23 cellular contexts compared by ENCODE assay signal in the genomic region with DNA sequence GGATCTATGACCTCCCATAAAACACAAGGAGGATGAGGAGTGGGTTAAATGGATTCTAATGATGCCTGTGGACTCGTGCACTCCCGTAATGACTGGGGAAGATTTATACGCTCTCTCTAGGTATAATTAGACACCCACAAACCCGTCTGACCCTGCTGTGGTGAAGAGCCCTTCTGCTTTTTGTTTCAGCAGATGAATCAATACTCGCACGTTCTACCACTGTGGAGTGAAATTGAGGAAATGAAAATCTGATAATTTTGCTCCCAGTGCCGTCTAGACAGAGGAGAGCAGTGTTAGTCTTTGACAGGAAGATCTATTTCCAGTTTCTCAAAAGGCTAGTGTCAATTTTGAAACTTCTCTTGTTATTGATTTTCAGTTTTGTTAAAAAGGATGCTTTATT.
DNase-seq lines count a peak whose midpoint lies in the region; ATAC-seq and TF ChIP-seq lines count a peak whose summit lies in the region.
"Had no signal": no experiment of that assay in that cellular context is flagged by ENCODE, and none has a peak within 500 bp of the region (broad histone marks: within the 10 kb centered on the region; RNA-seq: fewer than 3 reads in every experiment).

No MANE protein-coding gene starts in this region.

- no peak overlapping the region for H3K4me3 ChIP-seq in NB4 (ENCODE audit: low read depth, low read length)
- H3K4me3 ChIP-seq: dorsolateral prefrontal cortex, GM23338, right atrium auricular region, SJCRH30, spleen had no signal

- H3K9me3 Mint-ChIP-seq in activated CD4-positive, alpha-beta memory T cell treated with anti-CD3 and anti-CD28 coated beads, Interleukin-2, amount 10 ng/mL, durations not matched to agents 7 days and 5 days, result no peaks in the 10 kb centered on the region
- H3K9me3 Mint-ChIP-seq: activated CD4-positive, alpha-beta T cell treated with anti-CD3 and anti-CD28 coated beads, Interleukin-2, amount 10 ng/mL, durations not matched to agents 24 days and 14 days; activated naive CD4-positive, alpha-beta T cell treated with anti-CD3 and anti-CD28 coated beads, Interleukin-2, amount 50 U/mL, for 24 hours; type B pancreatic cell had no signal

- no peak overlapping the region for H3K27ac Mint-ChIP-seq in activated CD4-positive, alpha-beta memory T cell treated with anti-CD3 and anti-CD28 coated beads, Interleukin-2, amount 10 ng/mL, durations not matched to agents 7 days and 5 days
- H3K27ac Mint-ChIP-seq: activated CD4-positive, alpha-beta T cell treated with anti-CD3 and anti-CD28 coated beads, Interleukin-2, amount 10 ng/mL, durations not matched to agents 24 days and 14 days; activated CD8-positive, alpha-beta memory T cell treated with anti-CD3 and anti-CD28 coated beads, Interleukin-2, amount 10 ng/mL, durations not matched to agents 7 days and 5 days; activated naive CD4-positive, alpha-beta T cell treated with anti-CD3 and anti-CD28 coated beads, Interleukin-2, amount 50 U/mL, for 24 hours; GM23338; IgD-negative memory B cell; naive thymus-derived CD4-positive, alpha-beta T cell; type B pancreatic cell had no signal

- TF ChIP-seq POLR2A in NB4 (IDR thresholded peaks at IDR 0.05; ENCODE audit: extremely low read depth, insufficient read length), result no peak

- no peak for TF ChIP-seq CTCF in NB4 (IDR thresholded peaks at IDR 0.05; ENCODE audit: low read depth, low read length)

- no peak overlapping the region for H3K4me3 Mint-ChIP-seq in activated CD4-positive, alpha-beta memory T cell treated with anti-CD3 and anti-CD28 coated beads, Interleukin-2, amount 10 ng/mL, durations not matched to agents 7 days and 5 days
- H3K4me3 Mint-ChIP-seq: activated CD4-positive, alpha-beta T cell treated with anti-CD3 and anti-CD28 coated beads, Interleukin-2, amount 10 ng/mL, durations not matched to agents 24 days and 14 days; activated CD8-positive, alpha-beta memory T cell treated with anti-CD3 and anti-CD28 coated beads, Interleukin-2, amount 10 ng/mL, durations not matched to agents 7 days and 5 days; activated naive CD4-positive, alpha-beta T cell treated with anti-CD3 and anti-CD28 coated beads, Interleukin-2, amount 50 U/mL, for 24 hours; GM23338; IgD-negative memory B cell; naive thymus-derived CD4-positive, alpha-beta T cell; type B pancreatic cell had no signal

- H3K27me3 Mint-ChIP-seq in activated CD4-positive, alpha-beta memory T cell treated with anti-CD3 and anti-CD28 coated beads, Interleukin-2, amount 10 ng/mL, durations not matched to agents 7 days and 5 days, result no peaks in the 10 kb centered on the region
- H3K27me3 Mint-ChIP-seq: activated CD4-positive, alpha-beta T cell treated with anti-CD3 and anti-CD28 coated beads, Interleukin-2, amount 10 ng/mL, durations not matched to agents 24 days and 14 days; activated CD8-positive, alpha-beta memory T cell treated with anti-CD3 and anti-CD28 coated beads, Interleukin-2, amount 10 ng/mL, durations not matched to agents 7 days and 5 days; activated naive CD4-positive, alpha-beta T cell treated with anti-CD3 and anti-CD28 coated beads, Interleukin-2, amount 50 U/mL, for 24 hours; IgD-negative memory B cell; type B pancreatic cell had no signal

- no peaks in the 10 kb centered on the region for H3K36me3 Mint-ChIP-seq in activated CD4-positive, alpha-beta memory T cell treated with anti-CD3 and anti-CD28 coated beads, Interleukin-2, amount 10 ng/mL, durations not matched to agents 7 days and 5 days (ENCODE audit: low read depth)
- H3K36me3 Mint-ChIP-seq: activated CD8-positive, alpha-beta memory T cell treated with anti-CD3 and anti-CD28 coated beads, Interleukin-2, amount 10 ng/mL, durations not matched to agents 7 days and 5 days; activated naive CD4-positive, alpha-beta T cell treated with anti-CD3 and anti-CD28 coated beads, Interleukin-2, amount 50 U/mL, for 24 hours; IgD-negative memory B cell; naive thymus-derived CD4-positive, alpha-beta T cell; type B pancreatic cell had no signal

- no peaks in the 10 kb centered on the region for H3K4me1 Mint-ChIP-seq in activated CD4-positive, alpha-beta memory T cell treated with anti-CD3 and anti-CD28 coated beads, Interleukin-2, amount 10 ng/mL, durations not matched to agents 7 days and 5 days
- H3K4me1 Mint-ChIP-seq: activated CD4-positive, alpha-beta T cell treated with anti-CD3 and anti-CD28 coated beads, Interleukin-2, amount 10 ng/mL, durations not matched to agents 24 days and 14 days; activated CD8-positive, alpha-beta memory T cell treated with anti-CD3 and anti-CD28 coated beads, Interleukin-2, amount 10 ng/mL, durations not matched to agents 7 days and 5 days; activated naive CD4-positive, alpha-beta T cell treated with anti-CD3 and anti-CD28 coated beads, Interleukin-2, amount 50 U/mL, for 24 hours; GM23338; IgD-negative memory B cell; naive thymus-derived CD4-positive, alpha-beta T cell had no signal

- peak; percentile 12 for DNase-seq in NB4 (ENCODE audit: low read depth)
- DNase-seq in NOMO-1 treated with dmso at 0.1 percent for 144 hours (lab: John Stamatoyannopoulos, UW; ENCODE audit: unreplicated experiment), result peak; percentile 94
- DNase-seq in midbrain (lab: John Stamatoyannopoulos, UW), result peak; percentile 21
- DNase-seq in cerebellar nuclear complex (lab: John Stamatoyannopoulos, UW), result no peak
- no peak for DNase-seq in occipital lobe (lab: John Stamatoyannopoulos, UW)
- DNase-seq in activated CD4-positive, alpha-beta memory T cell treated with anti-CD3 and anti-CD28 coated beads, Interleukin-2, amount 10 ng/mL, durations not matched to agents 7 days and 5 days, result no peak
- DNase-seq: activated CD4-positive, alpha-beta T cell treated with anti-CD3 and anti-CD28 coated beads, Interleukin-2, amount 10 ng/mL, durations not matched to agents 24 days and 14 days; activated CD8-positive, alpha-beta memory T cell treated with anti-CD3 and anti-CD28 coated beads, Interleukin-2, amount 10 ng/mL, durations not matched to agents 7 days and 5 days; central memory CD4-positive, alpha-beta T cell; DND-41; dorsolateral prefrontal cortex; glutamatergic neuron; naive thymus-derived CD4-positive, alpha-beta T cell; NCI-H2107; SJCRH30; spleen had no signal

- ATAC-seq in HG02885 (IDR thresholded peaks at IDR 0.05; ENCODE audit: poor library complexity, unreplicated experiment) (peak; percentile 36), HG02642 (IDR thresholded peaks at IDR 0.05; ENCODE audit: poor library complexity, unreplicated experiment) (no peak)
- ATAC-seq: activated CD8-positive, alpha-beta memory T cell treated with anti-CD3 and anti-CD28 coated beads, Interleukin-2, amount 10 ng/mL, durations not matched to agents 7 days and 5 days; GM23338; naive thymus-derived CD4-positive, alpha-beta T cell had no signal

- POLR2A ChIA-PET in activated CD4-positive, alpha-beta memory T cell treated with anti-CD3 and anti-CD28 coated beads, Interleukin-2, amount 10 ng/mL, durations not matched to agents 7 days and 5 days (lab: Charles Lee), result no interaction called here

- CTCF ChIA-PET in activated CD4-positive, alpha-beta memory T cell treated with anti-CD3 and anti-CD28 coated beads, Interleukin-2, amount 10 ng/mL, durations not matched to agents 7 days and 5 days (lab: Charles Lee), result no interaction called here

Comparison
In these comparisons a context has a peak if more than half of its experiments do, and no peak if none do; other contexts are left out.
1. DNase-seq: peak in NB4 (single experiment), NOMO-1 treated with dmso at 0.1 percent for 144 hours (single experiment) and midbrain (single experiment); none in cerebellar nuclear complex (0 of 2), occipital lobe (single experiment) and activated CD4-positive, alpha-beta memory T cell treated with anti-CD3 and anti-CD28 coated beads, Interleukin-2, amount 10 ng/mL, durations not matched to agents 7 days and 5 days (single experiment).